Comparison of ENCODE assay signal across 14 cellular contexts in the genomic region with DNA sequence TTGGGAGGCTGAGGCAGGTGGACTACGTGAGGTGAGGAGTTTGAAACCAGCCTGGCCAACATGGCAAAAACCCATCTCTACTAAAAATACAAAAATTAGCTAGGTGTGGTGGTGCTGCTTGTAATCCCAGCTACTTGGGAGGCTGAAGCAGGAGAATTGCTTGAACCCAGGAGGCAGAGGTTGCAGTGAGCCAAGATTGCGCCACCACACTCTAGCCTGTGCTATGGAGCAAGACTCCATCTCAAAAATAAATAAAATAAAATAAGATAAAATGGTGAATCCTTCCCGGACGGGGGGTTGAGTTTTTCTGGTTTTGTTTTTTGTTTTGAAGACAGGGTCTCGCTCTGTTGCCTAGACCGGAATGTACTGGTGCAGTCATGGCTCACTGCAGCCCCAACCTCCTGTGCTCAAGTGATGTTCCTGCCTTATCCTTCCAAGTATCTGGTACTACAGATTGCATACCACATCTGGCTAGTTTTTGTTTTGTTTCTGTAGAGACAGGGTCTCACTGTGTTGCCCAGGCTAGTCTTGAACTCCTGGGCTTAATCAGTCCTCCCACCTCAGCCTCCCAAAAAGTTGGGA. TPM values are rescaled to one million over a fixed set of nuclear protein-coding genes. Genes with fewer than 3 reads are reported as not detected.
DNase-seq lines count a peak whose midpoint lies in the region; ATAC-seq and TF ChIP-seq lines count a peak whose summit lies in the region.
"Not testable (repeated sequence)": the region's sequence is repeated elsewhere in the genome, so short reads cannot be mapped to it uniquely, and the experiment has no call there.
"Had no signal": no experiment of that assay in that cellular context is flagged by ENCODE, and none has a peak within 500 bp of the region (broad histone marks: within the 10 kb centered on the region; RNA-seq: fewer than 3 reads in every experiment).

No MANE protein-coding gene starts in this region.

- peaks cover 58% of the 10 kb centered on the region for H3K36me3 ChIP-seq in DOHH2 (ENCODE audit: control insufficient read depth, low read length)
- not testable (repeated sequence) for H3K36me3 ChIP-seq in PC-9 (ENCODE audit: low read depth); spleen

- H4K20me1 ChIP-seq in DOHH2 (ENCODE audit: control insufficient read depth, insufficient read depth, low read depth, low read length); PC-9 (ENCODE audit: insufficient read depth): not testable (repeated sequence)

- not testable (repeated sequence) for ATAC-seq in activated CD4-positive, alpha-beta T cell treated with anti-CD3 and anti-CD28 coated beads for 36 hours; activated naive CD8-positive, alpha-beta T cell treated with anti-CD3 and anti-CD28 coated beads, Interleukin-2, amount 10 ng/mL, durations not matched to agents 7 days and 5 days (ENCODE audit: low read depth)

- intact Hi-C loops in PC-9 (cut with micrococcal nuclease; ENCODE audit: unreplicated experiment); activated CD4-positive, alpha-beta T cell treated with anti-CD3 and anti-CD28 coated beads for 36 hours (cut with DNase I, micrococcal nuclease); spleen (cut with DNase I; ENCODE audit: low total_unique reads): not testable (repeated sequence)

- H3K27me3 Mint-ChIP-seq in IgD-negative memory B cell; activated CD4-positive, alpha-beta T cell treated with anti-CD3 and anti-CD28 coated beads for 36 hours; activated naive CD8-positive, alpha-beta T cell treated with anti-CD3 and anti-CD28 coated beads, Interleukin-2, amount 10 ng/mL, durations not matched to agents 7 days and 5 days: not testable (repeated sequence)

- H3F3A ChIP-seq in DOHH2 (ENCODE audit: control insufficient read depth, insufficient read depth) (peaks cover 49% of the 10 kb centered on the region), PC-9 (ENCODE audit: insufficient read depth, low read depth) (peaks cover 11% of the 10 kb centered on the region)

- not testable (repeated sequence) for H3K9me3 Mint-ChIP-seq in IgD-negative memory B cell; activated CD4-positive, alpha-beta T cell treated with anti-CD3 and anti-CD28 coated beads for 36 hours (ENCODE audit: low read depth); activated naive CD8-positive, alpha-beta T cell treated with anti-CD3 and anti-CD28 coated beads, Interleukin-2, amount 10 ng/mL, durations not matched to agents 7 days and 5 days

- not testable (repeated sequence) for H2AFZ ChIP-seq in PC-9

- H3K4me2 ChIP-seq in DOHH2 (ENCODE audit: low read length) (peak overlapping the region; percentile 65), PC-9 (peak overlapping the region; percentile 38; the same call in 1 of the 2 replicates)

- 63 to 85% (median 73%) methylated on average over 6 of the region's 6 CpGs for WGBS in spleen, 5 donors

- H3K4me3 ChIP-seq in DOHH2 (ENCODE audit: low read length), result peak overlapping the region; percentile 41
- H3K4me3 ChIP-seq in PC-9, spleen: not testable (repeated sequence)

- H3K4me1 ChIP-seq in DOHH2 (ENCODE audit: control insufficient read depth, low read length) (peaks cover 91% of the 10 kb centered on the region), PC-9 (replicated peaks; ENCODE audit: insufficient read depth) (peaks cover 22% of the 10 kb centered on the region), spleen (peaks cover 7 to 66% (median 26%) of the 10 kb centered on the region in 6 donors)

- H3K4me3 Mint-ChIP-seq in IgD-negative memory B cell, result peak overlapping the region; percentile 13 to 83 (median 50)
- not testable (repeated sequence) for H3K4me3 Mint-ChIP-seq in activated CD4-positive, alpha-beta T cell treated with anti-CD3 and anti-CD28 coated beads for 36 hours; activated naive CD8-positive, alpha-beta T cell treated with anti-CD3 and anti-CD28 coated beads, Interleukin-2, amount 10 ng/mL, durations not matched to agents 7 days and 5 days

- TF ChIP-seq CTCF in DOHH2 (IDR thresholded peaks at IDR 0.05; ENCODE audit: low read depth, low read length, poor library complexity, severe bottlenecking); PC-9 (conservative IDR thresholded peaks at IDR 0.05); spleen (IDR thresholded peaks at IDR 0.05 in 8 of 11, conservative IDR thresholded peaks at IDR 0.05 in 3 of 11): not testable (repeated sequence)

- H3K4me1 Mint-ChIP-seq in IgD-negative memory B cell, result peaks cover 43 to 55% (median 54%) of the 10 kb centered on the region in 3 donors
- peaks cover 46% of the 10 kb centered on the region for H3K4me1 Mint-ChIP-seq in activated CD4-positive, alpha-beta T cell treated with anti-CD3 and anti-CD28 coated beads for 36 hours
- peaks cover 25% of the 10 kb centered on the region for H3K4me1 Mint-ChIP-seq in activated naive CD8-positive, alpha-beta T cell treated with anti-CD3 and anti-CD28 coated beads, Interleukin-2, amount 10 ng/mL, durations not matched to agents 7 days and 5 days

- BruUV-seq in PC-9 (replicated peaks; lab: Mats Ljungman, UMichigan), result not testable (repeated sequence)

- H3K9me3 ChIP-seq in DOHH2 (ENCODE audit: control insufficient read depth, insufficient read depth, low read length); PC-9 (ENCODE audit: insufficient read depth, low read depth); spleen: not testable (repeated sequence)

- H3K27ac ChIP-seq in DOHH2 (ENCODE audit: low read depth, low read length) (peak overlapping the region; percentile 94), PC-9 (peak overlapping the region; percentile 27; the same call in 1 of the 2 replicates), spleen (peak overlapping the region; percentile 35 to 89 (median 78))

- CTCF ChIA-PET in PC-9 (lab: Charles Lee), result not testable (repeated sequence)
- CTCF ChIA-PET in activated CD4-positive, alpha-beta T cell treated with anti-CD3 and anti-CD28 coated beads for 36 hours (lab: Charles Lee), result interaction anchor here (0.6 to 1.5 kb wide), 3 partner anchors 18 to 1552 kb away, joined by 3 read pairs; no protein-coding TSS in a partner anchor

- H3K27me3 ChIP-seq in DOHH2 (ENCODE audit: control insufficient read depth, low read length); PC-9 (ENCODE audit: insufficient read depth, low read depth); spleen (replicated peaks in 1 of 7): not testable (repeated sequence)

- TF ChIP-seq POLR2A in spleen (IDR thresholded peaks at IDR 0.05), result not testable (repeated sequence)

- not testable (repeated sequence) for H3K9me2 ChIP-seq in DOHH2 (replicated peaks; ENCODE audit: control insufficient read depth, low read length); PC-9 (ENCODE audit: insufficient read depth)

- not testable (repeated sequence) for H3K36me3 Mint-ChIP-seq in IgD-negative memory B cell; activated CD4-positive, alpha-beta T cell treated with anti-CD3 and anti-CD28 coated beads for 36 hours (ENCODE audit: low read depth)
- peaks cover 19% of the 10 kb centered on the region for H3K36me3 Mint-ChIP-seq in activated naive CD8-positive, alpha-beta T cell treated with anti-CD3 and anti-CD28 coated beads, Interleukin-2, amount 10 ng/mL, durations not matched to agents 7 days and 5 days

- not testable (repeated sequence) for H3K79me2 ChIP-seq in DOHH2 (ENCODE audit: control insufficient read depth, low read length); PC-9 (ENCODE audit: low read depth)

- peak overlapping the region; percentile 57 to 92 (median 86) for H3K27ac Mint-ChIP-seq in IgD-negative memory B cell
- peak overlapping the region; percentile 19 for H3K27ac Mint-ChIP-seq in activated CD4-positive, alpha-beta T cell treated with anti-CD3 and anti-CD28 coated beads for 36 hours
- H3K27ac Mint-ChIP-seq in activated naive CD8-positive, alpha-beta T cell treated with anti-CD3 and anti-CD28 coated beads, Interleukin-2, amount 10 ng/mL, durations not matched to agents 7 days and 5 days, result peak overlapping the region; percentile 52

- DNase-seq in PC-9; activated CD4-positive, alpha-beta T cell treated with anti-CD3 and anti-CD28 coated beads for 36 hours; activated naive CD8-positive, alpha-beta T cell treated with anti-CD3 and anti-CD28 coated beads, Interleukin-2, amount 10 ng/mL, durations not matched to agents 7 days and 5 days; spleen: not testable (repeated sequence)
- DNase-seq in germinal center (ENCODE audit: low spot score), result peak; percentile 44

- POLR2A ChIA-PET in PC-9 (lab: Charles Lee; ENCODE audit: unreplicated experiment); activated CD4-positive, alpha-beta T cell treated with anti-CD3 and anti-CD28 coated beads for 36 hours (lab: Charles Lee): not testable (repeated sequence)
- POLR2A ChIA-PET in activated naive CD8-positive, alpha-beta T cell treated with anti-CD3 and anti-CD28 coated beads, Interleukin-2, amount 10 ng/mL, durations not matched to agents 7 days and 5 days (lab: Charles Lee), result interaction anchor here (1.1 kb wide), 1 partner anchor 161 kb away, joined by 3 read pairs; no protein-coding TSS in a partner anchor

RNA-seq across cellular contexts. Expression of a gene that starts 14.7 kb away (rescaled TPM):
- polyA plus RNA-seq in IgD-negative memory B cell (61.5 TPM), spleen (100 to 1,000 TPM in 2 of 3 donors, 10 to 100 TPM in 1; 69.5 to 123 (median 104) TPM)
- total RNA-seq in PC-9 (2021) (0.83 and 1.4 TPM in 2 replicates), spleen (10 to 100 TPM in 5 of 7 donors, 1 to 10 TPM in 2; 8.0 to 59.6 (median 31.4) TPM)
- 10 to 100 TPM; 24.7 to 28.3 TPM for total RNA-seq in activated CD4-positive, alpha-beta T cell treated with anti-CD3 and anti-CD28 coated beads for 36 hours
- total RNA-seq in activated naive CD8-positive, alpha-beta T cell treated with anti-CD3 and anti-CD28 coated beads, Interleukin-2, amount 10 ng/mL, durations not matched to agents 7 days and 5 days, result 10 to 100 TPM; 31.1 to 38.8 TPM

RNA-seq across cellular contexts. Expression of a gene that starts 15.2 kb away (rescaled TPM):
- 0.23 TPM for polyA plus RNA-seq in IgD-negative memory B cell
- 4.5 and 10.0 TPM in 2 replicates for total RNA-seq in PC-9 (2021)
- 1 to 10 TPM; 5.3 to 6.1 TPM for total RNA-seq in activated CD4-positive, alpha-beta T cell treated with anti-CD3 and anti-CD28 coated beads for 36 hours
- total RNA-seq in activated naive CD8-positive, alpha-beta T cell treated with anti-CD3 and anti-CD28 coated beads, Interleukin-2, amount 10 ng/mL, durations not matched to agents 7 days and 5 days, result 10 to 100 TPM; 12.6 to 13.0 TPM
- 1 to 10 TPM; 2.4 to 5.3 (median 4.5) TPM for total RNA-seq in spleen
- polyA plus RNA-seq in spleen, result 1 to 10 TPM; 2.1 to 4.4 (median 4.2) TPM
- polyA plus RNA-seq: CD8-positive, alpha-beta memory T cell had no signal

RNA-seq across cellular contexts. Expression of a gene that starts 24.0 kb away (rescaled TPM):
- polyA plus RNA-seq in IgD-negative memory B cell (0.38 TPM), spleen (1 to 10 TPM; 1.0 to 2.8 (median 1.1) TPM)
- total RNA-seq in PC-9 (2021) (1.4 and 2.7 TPM in 2 replicates), spleen (1 to 10 TPM; 1.3 to 6.2 (median 3.0) TPM)
- total RNA-seq in activated CD4-positive, alpha-beta T cell treated with anti-CD3 and anti-CD28 coated beads for 36 hours, result 1 to 10 TPM; 4.6 to 7.2 TPM
- 1 to 10 TPM; 6.7 to 6.9 TPM for total RNA-seq in activated naive CD8-positive, alpha-beta T cell treated with anti-CD3 and anti-CD28 coated beads, Interleukin-2, amount 10 ng/mL, durations not matched to agents 7 days and 5 days

RNA-seq across cellular contexts. Expression of a gene that starts 27.4 kb away (rescaled TPM):
- polyA plus RNA-seq in IgD-negative memory B cell, result 94.5 TPM
- total RNA-seq in PC-9 (2021), result 0.95 and 1.1 TPM in 2 replicates
- 10 to 100 TPM; 26.9 to 27.7 TPM for total RNA-seq in activated CD4-positive, alpha-beta T cell treated with anti-CD3 and anti-CD28 coated beads for 36 hours
- 10 to 100 TPM; 86.1 to 86.2 TPM for total RNA-seq in activated naive CD8-positive, alpha-beta T cell treated with anti-CD3 and anti-CD28 coated beads, Interleukin-2, amount 10 ng/mL, durations not matched to agents 7 days and 5 days
- total RNA-seq in spleen, result 10 to 100 TPM; 21.9 to 58.7 (median 33.9) TPM
- 10 to 100 TPM; 20.3 to 41.2 (median 30.2) TPM for polyA plus RNA-seq in spleen
- total RNA-seq: A673, Calu3, Daoy, H4, PC-3 had no signal
- polyA plus RNA-seq: BJ had no signal

RNA-seq across cellular contexts. Expression of a gene that starts 33.8 kb away (rescaled TPM):
- 6.3 TPM for polyA plus RNA-seq in IgD-negative memory B cell
- 20.5 and 23.4 TPM in 2 replicates for total RNA-seq in PC-9 (2021)
- 10 to 100 TPM; 15.0 to 17.6 TPM for total RNA-seq in activated CD4-positive, alpha-beta T cell treated with anti-CD3 and anti-CD28 coated beads for 36 hours
- total RNA-seq in activated naive CD8-positive, alpha-beta T cell treated with anti-CD3 and anti-CD28 coated beads, Interleukin-2, amount 10 ng/mL, durations not matched to agents 7 days and 5 days, result 10 to 100 TPM; 52.0 to 58.4 TPM
- total RNA-seq in spleen, result 10 to 100 TPM; 33.0 to 68.7 (median 48.2) TPM
- 10 to 100 TPM; 33.0 to 54.5 (median 51.4) TPM for polyA plus RNA-seq in spleen

Comparison
In these comparisons a context has a peak if more than half of its experiments do, and no peak if none do; other contexts are left out.
1. H3K27ac ChIP-seq: peak in every context shown above with its lines; median percentile 94 in DOHH2; 78 in spleen; 27 in PC-9.
2. H3K27ac Mint-ChIP-seq: peak in every context shown above with its lines; median percentile 86 in IgD-negative memory B cell; 52 in activated naive CD8-positive, alpha-beta T cell treated with anti-CD3 and anti-CD28 coated beads, Interleukin-2, amount 10 ng/mL, durations not matched to agents 7 days and 5 days; 19 in activated CD4-positive, alpha-beta T cell treated with anti-CD3 and anti-CD28 coated beads for 36 hours.